8 cellular contexts compared by ENCODE assay signal in the genomic region with DNA sequence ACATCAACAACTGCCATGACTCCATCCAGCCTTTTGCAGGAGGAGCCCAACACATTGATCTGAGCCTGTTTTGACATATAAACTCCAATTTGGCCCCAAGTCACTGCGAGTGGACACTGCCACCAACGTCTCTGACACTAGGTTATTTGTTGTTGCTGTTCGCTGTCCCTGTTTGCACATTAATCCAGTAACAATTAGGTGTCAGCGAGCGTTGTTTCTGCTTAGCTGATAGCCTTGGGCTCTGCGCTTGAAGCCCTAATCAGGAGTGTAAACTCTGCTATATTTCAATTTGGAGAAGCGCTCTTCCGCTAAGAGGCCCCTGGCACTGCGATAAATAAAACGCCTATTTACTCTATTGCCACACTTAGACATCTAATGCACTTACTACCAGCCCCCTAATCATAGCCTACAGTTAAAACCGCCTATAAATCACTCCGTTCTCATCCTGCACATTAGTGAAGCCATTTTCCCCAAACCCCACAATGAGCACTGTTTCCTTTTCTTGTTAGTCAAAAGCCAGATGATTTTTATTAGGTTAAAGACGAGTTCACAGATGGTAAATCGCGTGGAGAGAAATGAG.
A peak's percentile ranks its signal among the peaks of the same experiment; 100 is the strongest.
DNase-seq lines count a peak whose midpoint lies in the region; ATAC-seq, FAIRE-seq and TF ChIP-seq lines count a peak whose summit lies in the region.

No MANE protein-coding gene starts in this region.

- H3K4me3 ChIP-seq in BJ (ENCODE audit: low read depth, low read length) (peak overlapping the region; percentile 34), astrocyte (ENCODE audit: insufficient read depth, low read depth, low read length) (peak overlapping the region; percentile 30)
- H3K4me3 ChIP-seq in naive thymus-derived CD4-positive, alpha-beta T cell (ENCODE audit: low read length), result peak overlapping the region; percentile 31

- intact Hi-C loops in naive thymus-derived CD4-positive, alpha-beta T cell (cut with micrococcal nuclease), result loop anchor here in 1 of 2 donors (5.0 kb wide), 1 partner anchor 330 kb away; no protein-coding TSS in a partner anchor

- H3K36me3 ChIP-seq in BJ (ENCODE audit: control insufficient read depth, insufficient read depth, low read length), result no peaks in the 10 kb centered on the region
- H3K36me3 ChIP-seq in astrocyte (ENCODE audit: insufficient read depth, low read length), result no peaks in the 10 kb centered on the region
- no peaks in the 10 kb centered on the region for H3K36me3 ChIP-seq in naive thymus-derived CD4-positive, alpha-beta T cell (ENCODE audit: control insufficient read depth in 2 of 3, insufficient read depth in 3 of 3, low read length in 3 of 3)

- DNase-seq in BJ (ENCODE audit: low read depth), result peak; percentile 1
- DNase-seq in HEK293T (ENCODE audit: extremely low spot score), result no peak
- no peak for DNase-seq in astrocyte (ENCODE audit: low read depth)
- peak in 1 of 9 donors; percentile 9 for DNase-seq in naive thymus-derived CD4-positive, alpha-beta T cell
- DNase-seq in erythroblast (lab: John Stamatoyannopoulos, UW), result no peak
- no peak for DNase-seq in SIG-M5 (lab: John Stamatoyannopoulos, UW)
- DNase-seq in NCI-H128 (lab: John Stamatoyannopoulos, UW; ENCODE audit: unreplicated experiment), result no peak

- H3K9ac ChIP-seq in astrocyte (ENCODE audit: low read length), result no peak overlapping the region

- peaks cover 6% of the 10 kb centered on the region for H3K4me1 Mint-ChIP-seq in astrocyte (ENCODE audit: low read depth, unreplicated experiment)
- peaks cover 9 to 20% (median 13%) of the 10 kb centered on the region in 7 donors for H3K4me1 Mint-ChIP-seq in naive thymus-derived CD4-positive, alpha-beta T cell

- peaks cover 2% of the 10 kb centered on the region for H3K9me3 Mint-ChIP-seq in astrocyte (ENCODE audit: unreplicated experiment)
- peaks cover 0 to 3% (median 0%) of the 10 kb centered on the region in 11 donors for H3K9me3 Mint-ChIP-seq in naive thymus-derived CD4-positive, alpha-beta T cell

- no peak overlapping the region for H3K27ac ChIP-seq in astrocyte (ENCODE audit: low read depth, low read length)
- no peak overlapping the region for H3K27ac ChIP-seq in naive thymus-derived CD4-positive, alpha-beta T cell (ENCODE audit: low read depth, low read length)

- no peaks in the 10 kb centered on the region for H3K36me3 Mint-ChIP-seq in astrocyte (ENCODE audit: low read depth, unreplicated experiment)
- H3K36me3 Mint-ChIP-seq in naive thymus-derived CD4-positive, alpha-beta T cell, result no peaks in the 10 kb centered on the region

- CTCF ChIA-PET in BJ (lab: Yijun Ruan, JAX), result interaction anchor here (1.0 kb wide), 1 partner anchor 29 kb away, joined by 3 read pairs; no protein-coding TSS in a partner anchor
- CTCF ChIA-PET in HEK293T (lab: Yijun Ruan, JAX), result no interaction called here
- CTCF ChIA-PET in naive thymus-derived CD4-positive, alpha-beta T cell (lab: Charles Lee), result no interaction called here

- TF ChIP-seq POLR2A in erythroblast (IDR thresholded peaks at IDR 0.05; ENCODE audit: low read length), result no peak

- peak overlapping the region; percentile 80 for H3K4me2 ChIP-seq in astrocyte (ENCODE audit: low read length)

- H3K9me3 ChIP-seq in astrocyte (ENCODE audit: insufficient read depth, low read depth, low read length), result no peaks in the 10 kb centered on the region
- H3K9me3 ChIP-seq in naive thymus-derived CD4-positive, alpha-beta T cell (ENCODE audit: control insufficient read depth in 2 of 3, low read length in 3 of 3), result no peaks in the 10 kb centered on the region

- no peaks in the 10 kb centered on the region for H3K4me1 ChIP-seq in astrocyte (ENCODE audit: insufficient read depth, low read length)
- peaks cover 6% of the 10 kb centered on the region in 2 donors for H3K4me1 ChIP-seq in naive thymus-derived CD4-positive, alpha-beta T cell (ENCODE audit: control insufficient read depth in 2 of 2, insufficient read depth in 2 of 2, low read length in 2 of 2)

- H3K27me3 Mint-ChIP-seq in astrocyte (ENCODE audit: low read depth, unreplicated experiment), result peaks cover 60% of the 10 kb centered on the region
- peaks cover 50 to 78% (median 74%) of the 10 kb centered on the region in 5 donors for H3K27me3 Mint-ChIP-seq in naive thymus-derived CD4-positive, alpha-beta T cell

- POLR2A ChIA-PET in BJ (lab: Charles Lee) (no interaction called here), HEK293T (lab: Yijun Ruan, JAX) (no interaction called here)
- POLR2A ChIA-PET in naive thymus-derived CD4-positive, alpha-beta T cell (lab: Charles Lee), result no interaction called here

- peak overlapping the region; percentile 52 for H3K4me3 Mint-ChIP-seq in astrocyte (ENCODE audit: unreplicated experiment)
- peak overlapping the region; percentile 8 to 85 (median 63) for H3K4me3 Mint-ChIP-seq in naive thymus-derived CD4-positive, alpha-beta T cell

- H4K20me1 ChIP-seq in astrocyte (ENCODE audit: insufficient read depth, low read length), result no peaks in the 10 kb centered on the region

- peaks cover 27% of the 10 kb centered on the region for H3K27me3 ChIP-seq in BJ (ENCODE audit: control insufficient read depth, insufficient read depth, low read length)
- H3K27me3 ChIP-seq in astrocyte (ENCODE audit: insufficient read depth, low read length), result peaks cover 61% of the 10 kb centered on the region
- peaks cover 0 to 6% of the 10 kb centered on the region in 2 donors for H3K27me3 ChIP-seq in naive thymus-derived CD4-positive, alpha-beta T cell (ENCODE audit: control insufficient read depth in 2 of 2, insufficient read depth in 2 of 2, low read length in 2 of 2)

- H3K79me2 ChIP-seq in astrocyte (ENCODE audit: insufficient read depth, low read length), result no peaks in the 10 kb centered on the region

- ATAC-seq in naive thymus-derived CD4-positive, alpha-beta T cell, result no peak
- ATAC-seq in HG03521 (IDR thresholded peaks at IDR 0.05; ENCODE audit: unreplicated experiment), result no peak

- FAIRE-seq in astrocyte (lab: Jason Lieb, UNC), result no peak

- no peak overlapping the region for H3K27ac Mint-ChIP-seq in astrocyte (ENCODE audit: unreplicated experiment)
- peak overlapping the region in 1 of 9 donors; percentile 10 for H3K27ac Mint-ChIP-seq in naive thymus-derived CD4-positive, alpha-beta T cell

- peak overlapping the region; percentile 63 for H2AFZ ChIP-seq in astrocyte (ENCODE audit: low read depth, low read length)

- TF ChIP-seq CTCF in BJ (IDR thresholded peaks at IDR 0.05; ENCODE audit: insufficient read depth, low read depth, low read length), result no peak
- TF ChIP-seq CTCF in astrocyte (IDR thresholded peaks at IDR 0.05; ENCODE audit: insufficient read depth, low read depth, low read length), result no peak

TF ChIP-seq in HEK293T, 16 proteins besides CTCF, POLR2A, EP300 and RAD21:
- TF ChIP-seq ELF4 (IDR thresholded peaks at IDR 0.05) (no peak), FOXA1 (IDR thresholded peaks at IDR 0.05) (no peak), HDGF (IDR thresholded peaks at IDR 0.05; ENCODE audit: borderline replicate concordance) (no peak), FOXM1 (IDR thresholded peaks at IDR 0.05; ENCODE audit: borderline replicate concordance) (no peak), CTBP1 (IDR thresholded peaks at IDR 0.05; ENCODE audit: borderline replicate concordance) (peak; percentile 62; the same call in 1 of the 2 replicates), ARNT (IDR thresholded peaks at IDR 0.05) (no peak), SP1 (IDR thresholded peaks at IDR 0.05) (no peak)
- TF ChIP-seq, protein P1, sequence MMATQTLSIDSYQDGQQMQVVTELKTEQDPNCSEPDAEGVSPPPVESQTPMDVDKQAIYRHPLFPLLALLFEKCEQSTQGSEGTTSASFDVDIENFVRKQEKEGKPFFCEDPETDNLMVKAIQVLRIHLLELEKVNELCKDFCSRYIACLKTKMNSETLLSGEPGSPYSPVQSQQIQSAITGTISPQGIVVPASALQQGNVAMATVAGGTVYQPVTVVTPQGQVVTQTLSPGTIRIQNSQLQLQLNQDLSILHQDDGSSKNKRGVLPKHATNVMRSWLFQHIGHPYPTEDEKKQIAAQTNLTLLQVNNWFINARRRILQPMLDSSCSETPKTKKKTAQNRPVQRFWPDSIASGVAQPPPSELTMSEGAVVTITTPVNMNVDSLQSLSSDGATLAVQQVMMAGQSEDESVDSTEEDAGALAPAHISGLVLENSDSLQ (IDR thresholded peaks at IDR 0.05), result peak; percentile 83
TF ChIP-seq in HEK293T: peak in this region for 2.
